9 cellular contexts compared by ENCODE assay signal in the genomic region with DNA sequence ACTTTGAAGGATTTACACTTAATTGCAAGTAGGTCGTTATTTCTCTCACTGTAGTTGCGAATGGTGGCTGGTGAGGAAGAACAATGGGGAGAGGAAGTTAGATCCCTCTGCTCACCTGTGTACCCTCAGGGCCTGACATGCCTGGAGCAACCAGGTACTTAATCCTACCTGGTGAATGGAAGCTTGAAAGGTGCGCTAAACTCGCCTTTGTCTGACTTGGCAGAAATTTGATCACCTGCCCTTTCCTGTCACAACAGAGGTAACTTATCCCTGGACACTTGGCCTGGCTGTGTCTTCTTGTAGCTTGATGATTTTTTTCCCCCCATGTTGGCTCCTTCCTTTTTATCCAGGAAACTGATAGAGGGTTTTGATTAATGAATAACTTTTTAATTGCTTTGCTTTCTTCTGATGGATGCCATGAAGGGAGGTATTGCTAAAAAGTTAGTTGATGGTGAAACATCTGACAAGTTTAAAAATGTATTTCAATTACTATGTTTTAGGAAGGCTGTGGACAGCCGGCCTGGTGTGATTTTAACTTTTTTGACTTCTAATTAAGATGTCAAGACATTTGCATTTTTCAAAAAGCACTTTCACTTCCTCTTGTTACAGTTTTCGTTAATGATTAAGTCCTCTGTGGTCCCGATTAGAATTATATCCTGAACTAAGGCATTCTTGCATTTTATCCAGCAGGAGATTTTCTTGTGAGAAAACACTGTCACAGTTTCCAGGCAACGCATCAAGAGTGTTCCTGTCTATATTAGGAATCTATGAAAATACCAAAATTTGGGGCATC. TPM values are rescaled to one million over a fixed set of nuclear protein-coding genes. Genes with fewer than 3 reads are reported as not detected.
A peak's percentile ranks its signal among the peaks of the same experiment; 100 is the strongest.
DNase-seq lines count a peak whose midpoint lies in the region; ATAC-seq and TF ChIP-seq lines count a peak whose summit lies in the region.
"Had no signal": no experiment of that assay in that cellular context is flagged by ENCODE, and none has a peak within 500 bp of the region (broad histone marks: within the 10 kb centered on the region; RNA-seq: fewer than 3 reads in every experiment).

No MANE protein-coding gene starts in this region.

- TF ChIP-seq CTCF in activated B cell treated with CpG ODN at 0.5 μM for 24 hours (IDR thresholded peaks at IDR 0.05), result no peak
- no peak for TF ChIP-seq CTCF in upper lobe of right lung (IDR thresholded peaks at IDR 0.05)
- TF ChIP-seq CTCF in GM13977 (IDR thresholded peaks at IDR 0.05; ENCODE audit: extremely low read depth, insufficient read depth, missing control alignments), result no peak

- DNase-seq in activated T-cell treated with anti-CD3 and anti-CD28 coated beads, Interleukin-2, amount 50 U/mL, for 72 hours, result no peak
- DNase-seq in activated T-cell treated with anti-CD3 and anti-CD28 coated beads for 4 hours (no peak), activated B cell treated with CpG ODN at 0.5 μM for 24 hours (no peak), upper lobe of right lung (no peak), cortex of kidney (lab: John Stamatoyannopoulos, UW) (no peak), HPDE6-E6E7 (ENCODE audit: extremely low spot score) (no peak), GM13977 (ENCODE audit: low spot score) (no peak)

- no peak overlapping the region for H3K4me3 Mint-ChIP-seq in activated T-cell treated with anti-CD3 and anti-CD28 coated beads, Interleukin-2, amount 50 U/mL, for 72 hours
- peak overlapping the region; percentile 67 for H3K4me3 Mint-ChIP-seq in activated B cell treated with CpG ODN at 0.5 μM for 24 hours
- H3K4me3 Mint-ChIP-seq: stimulated activated naive CD8-positive, alpha-beta T cell treated with anti-CD3 and anti-CD28 coated beads, Interleukin-15, Interleukin-2, amounts not matched to agents 100 ng/mL and 50 ng/mL, for 24 hours had no signal

- H3K36me3 Mint-ChIP-seq in activated T-cell treated with anti-CD3 and anti-CD28 coated beads, Interleukin-2, amount 50 U/mL, for 72 hours (ENCODE audit: insufficient read depth in 2 of 2), result peaks cover 0 to 2% of the 10 kb centered on the region in 2 donors
- H3K36me3 Mint-ChIP-seq in activated B cell treated with CpG ODN at 0.5 μM for 24 hours (ENCODE audit: low read depth), result peaks cover 2% of the 10 kb centered on the region

- intact Hi-C loops in activated B cell treated with CpG ODN at 0.5 μM for 24 hours (cut with micrococcal nuclease) (loop anchor here (1.0 kb wide), 1 partner anchor 8 kb away; no protein-coding TSS in a partner anchor), upper lobe of right lung (cut with DNase I) (no loop called here)

- in situ Hi-C loops in GM13977 (cut with MboI; ENCODE audit: low pct_unique_long_range_greater_than_20kb, low sequenced_read_pairs, unreplicated experiment), result no loop called here

- POLR2A ChIA-PET in activated B cell treated with CpG ODN at 0.5 μM for 24 hours (lab: Charles Lee), result interaction anchor here (1.1 kb wide), 1 partner anchor 10 kb away, joined by 4 read pairs; a partner anchor contains a TSS

- H3K27me3 ChIP-seq in upper lobe of right lung, result no peaks in the 10 kb centered on the region

- H3K9me3 Mint-ChIP-seq in activated T-cell treated with anti-CD3 and anti-CD28 coated beads, Interleukin-2, amount 50 U/mL, for 72 hours, result peaks cover 0 to 2% of the 10 kb centered on the region in 2 donors
- no peaks in the 10 kb centered on the region for H3K9me3 Mint-ChIP-seq in activated B cell treated with CpG ODN at 0.5 μM for 24 hours

- no peak overlapping the region for H3K4me3 ChIP-seq in upper lobe of right lung

- H3K4me1 ChIP-seq in upper lobe of right lung, result no peaks in the 10 kb centered on the region

- peaks cover 8% of the 10 kb centered on the region for H3K27me3 Mint-ChIP-seq in activated T-cell treated with anti-CD3 and anti-CD28 coated beads, Interleukin-2, amount 50 U/mL, for 72 hours (ENCODE audit: low read depth)
- no peaks in the 10 kb centered on the region for H3K27me3 Mint-ChIP-seq in activated B cell treated with CpG ODN at 0.5 μM for 24 hours

- CTCF ChIA-PET in activated B cell treated with CpG ODN at 0.5 μM for 24 hours (lab: Charles Lee), result interaction anchor here (0.7 kb wide), 1 partner anchor 115 kb away, joined by 3 read pairs; no protein-coding TSS in a partner anchor

- H3K36me3 ChIP-seq in upper lobe of right lung, result no peaks in the 10 kb centered on the region

- no peak for ATAC-seq in activated T-cell treated with anti-CD3 and anti-CD28 coated beads, Interleukin-2, amount 50 U/mL, for 72 hours (replicated peaks in 1 of 2)
- ATAC-seq in HG03159 (IDR thresholded peaks at IDR 0.05; ENCODE audit: unreplicated experiment) (peak; percentile 88), activated B cell treated with CpG ODN at 0.5 μM for 24 hours (ENCODE audit: low read depth) (peak; percentile 69), upper lobe of right lung (peak; percentile 47)

- H3K9me3 ChIP-seq in upper lobe of right lung, result no peaks in the 10 kb centered on the region

- no peak overlapping the region for H3K27ac ChIP-seq in upper lobe of right lung

- H3K4me1 Mint-ChIP-seq in activated T-cell treated with anti-CD3 and anti-CD28 coated beads, Interleukin-2, amount 50 U/mL, for 72 hours (ENCODE audit: low read depth), result peaks cover 5% of the 10 kb centered on the region
- peaks cover 30% of the 10 kb centered on the region for H3K4me1 Mint-ChIP-seq in activated B cell treated with CpG ODN at 0.5 μM for 24 hours

- peak overlapping the region; percentile 61 for H3K27ac Mint-ChIP-seq in activated T-cell treated with anti-CD3 and anti-CD28 coated beads, Interleukin-2, amount 50 U/mL, for 72 hours
- H3K27ac Mint-ChIP-seq in activated B cell treated with CpG ODN at 0.5 μM for 24 hours, result peak overlapping the region; percentile 67
- H3K27ac Mint-ChIP-seq: stimulated activated naive CD8-positive, alpha-beta T cell treated with anti-CD3 and anti-CD28 coated beads, Interleukin-15, Interleukin-2, amounts not matched to agents 100 ng/mL and 50 ng/mL, for 24 hours had no signal

RNA-seq across cellular contexts. Expression of a gene that starts 9.2 kb away (rescaled TPM):
- total RNA-seq in activated T-cell treated with anti-CD3 and anti-CD28 coated beads, Interleukin-2, amount 50 U/mL, for 72 hours, result 10 to 100 TPM; 15.1 to 20.9 TPM
- total RNA-seq in activated B cell treated with CpG ODN at 0.5 μM for 24 hours (12.4 and 12.7 TPM in 2 replicates), upper lobe of right lung (38.1 TPM)

Comparison
In these comparisons a context has a peak if more than half of its experiments do, and no peak if none do; other contexts are left out.
1. ATAC-seq: peak in HG03159 (single experiment), activated B cell treated with CpG ODN at 0.5 μM for 24 hours (single experiment) and upper lobe of right lung (single experiment); none in activated T-cell treated with anti-CD3 and anti-CD28 coated beads, Interleukin-2, amount 50 U/mL, for 72 hours (0 of 2).